9 cellular contexts compared by ENCODE assay signal in the genomic region with DNA sequence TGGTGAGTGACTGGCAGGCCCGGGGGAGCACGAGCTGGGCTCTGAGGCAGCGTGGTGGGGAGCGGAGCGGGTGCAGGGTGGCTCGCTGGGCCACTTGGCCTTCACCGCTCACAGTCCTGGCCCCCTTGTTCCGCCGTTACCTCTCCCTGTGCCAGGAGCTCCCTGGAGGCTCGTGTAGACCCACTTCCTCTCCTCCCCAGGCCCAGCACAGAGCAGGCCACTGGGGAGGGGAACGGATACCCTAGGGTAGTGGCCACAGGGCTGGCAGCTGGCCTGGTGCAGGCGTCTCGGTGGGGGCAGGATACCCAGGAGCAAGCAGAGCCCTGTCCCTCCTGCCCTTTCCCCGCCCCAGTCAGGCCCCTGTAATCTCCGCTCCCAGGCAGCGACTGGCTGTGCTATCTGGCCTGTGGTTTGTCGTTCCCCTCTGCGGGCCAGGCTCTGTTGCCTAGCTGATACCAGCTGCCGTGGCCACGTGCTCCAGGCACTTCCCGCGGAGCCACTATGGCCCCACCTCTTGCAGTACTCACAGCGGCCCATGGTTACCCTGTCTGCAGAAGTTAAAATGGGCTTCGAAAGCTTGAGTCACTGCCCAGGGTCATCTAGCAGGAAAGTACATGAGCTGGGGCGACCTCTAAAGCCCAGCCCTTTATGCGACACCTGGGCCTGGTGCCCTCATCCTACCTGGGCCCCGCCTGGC. TPM values are rescaled to one million over a fixed set of nuclear protein-coding genes. Genes with fewer than 3 reads are reported as not detected.
DNase-seq lines count a peak whose midpoint lies in the region; ATAC-seq and TF ChIP-seq lines count a peak whose summit lies in the region.
"Had no signal": no experiment of that assay in that cellular context is flagged by ENCODE, and none has a peak within 500 bp of the region (broad histone marks: within the 10 kb centered on the region; RNA-seq: fewer than 3 reads in every experiment).

No MANE protein-coding gene starts in this region.

- peak overlapping the region; percentile 79 for H3K27ac Mint-ChIP-seq in activated CD8-positive, alpha-beta memory T cell treated with anti-CD3 and anti-CD28 coated beads, Interleukin-2, amount 10 ng/mL, durations not matched to agents 7 days and 5 days

- POLR2A ChIA-PET in GM10248 (lab: Yijun Ruan, JAX), result no interaction called here

- peak; percentile 90 for ATAC-seq in activated CD8-positive, alpha-beta memory T cell treated with anti-CD3 and anti-CD28 coated beads, Interleukin-2, amount 10 ng/mL, durations not matched to agents 7 days and 5 days

- no peaks in the 10 kb centered on the region for H3K9me3 Mint-ChIP-seq in activated CD8-positive, alpha-beta memory T cell treated with anti-CD3 and anti-CD28 coated beads, Interleukin-2, amount 10 ng/mL, durations not matched to agents 7 days and 5 days (ENCODE audit: low read depth)

- peaks cover 7% of the 10 kb centered on the region for H3K36me3 Mint-ChIP-seq in activated CD8-positive, alpha-beta memory T cell treated with anti-CD3 and anti-CD28 coated beads, Interleukin-2, amount 10 ng/mL, durations not matched to agents 7 days and 5 days

- DNase-seq in GM10248 (ENCODE audit: extremely low spot score) (peak; percentile 57), globus pallidus (ENCODE audit: low spot score) (peak; percentile 64), NCI-H1930 (lab: John Stamatoyannopoulos, UW) (no peak), NCI-H2227 (lab: John Stamatoyannopoulos, UW; ENCODE audit: unreplicated experiment) (no peak)
- DNase-seq in activated CD8-positive, alpha-beta memory T cell treated with anti-CD3 and anti-CD28 coated beads, Interleukin-2, amount 10 ng/mL, durations not matched to agents 7 days and 5 days, result peak; percentile 89
- DNase-seq in stimulated activated CD4-positive, alpha-beta T cell treated with anti-CD3 and anti-CD28 coated beads, Interleukin-12 subunit alpha, Interleukin-12 subunit beta, amount 100 ng/mL, for 24 hours (ENCODE audit: low read depth in 2 of 2), result peak; percentile 23 to 27
- no peak for DNase-seq in NK-92 treated with Interleukin-12 subunit alpha and Interleukin-12 subunit beta, amount 100 ng/mL, for 24 hours (lab: John Stamatoyannopoulos, UW)

- peak overlapping the region; percentile 95 for H3K27ac ChIP-seq in KOPT-K1 (ENCODE audit: low read depth, low read length, poor library complexity, severe bottlenecking)
- H3K27ac ChIP-seq: thoracic aorta had no signal

- no peaks in the 10 kb centered on the region for H3K9me3 ChIP-seq in KOPT-K1 (ENCODE audit: insufficient read depth, low read length, poor library complexity, severe bottlenecking)
- H3K9me3 ChIP-seq: thoracic aorta had no signal

- H3K27me3 Mint-ChIP-seq in activated CD8-positive, alpha-beta memory T cell treated with anti-CD3 and anti-CD28 coated beads, Interleukin-2, amount 10 ng/mL, durations not matched to agents 7 days and 5 days, result no peaks in the 10 kb centered on the region

- TF ChIP-seq CTCF in GM10248 (IDR thresholded peaks at IDR 0.05; ENCODE audit: control extremely low read depth, extremely low read depth, low read depth, missing control alignments), result no peak

- H3K4me3 Mint-ChIP-seq in activated CD8-positive, alpha-beta memory T cell treated with anti-CD3 and anti-CD28 coated beads, Interleukin-2, amount 10 ng/mL, durations not matched to agents 7 days and 5 days, result peak overlapping the region; percentile 6

- H3K36me3 ChIP-seq in KOPT-K1 (ENCODE audit: insufficient read depth, low read length), result peaks cover 38% of the 10 kb centered on the region; the same call in 1 of the 2 replicates

- peaks cover 49% of the 10 kb centered on the region for H3K4me1 Mint-ChIP-seq in activated CD8-positive, alpha-beta memory T cell treated with anti-CD3 and anti-CD28 coated beads, Interleukin-2, amount 10 ng/mL, durations not matched to agents 7 days and 5 days

- CTCF ChIA-PET in GM10248 (lab: Yijun Ruan, JAX), result no interaction called here
- CTCF ChIA-PET in activated CD8-positive, alpha-beta memory T cell treated with anti-CD3 and anti-CD28 coated beads, Interleukin-2, amount 10 ng/mL, durations not matched to agents 7 days and 5 days (lab: Charles Lee), result interaction anchor here (1.0 to 1.6 kb wide), 3 partner anchors 8 to 30 kb away, joined by 3 to 8 read pairs (median 5); partner anchors contain the start of gene DOLPP1

RNA-seq across cellular contexts. Expression of gene DOLPP1, which starts 11.6 kb away (rescaled TPM):
- total RNA-seq in activated CD8-positive, alpha-beta memory T cell treated with anti-CD3 and anti-CD28 coated beads, Interleukin-2, amount 10 ng/mL, durations not matched to agents 7 days and 5 days, result 10 to 100 TPM; 18.5 to 23.7 TPM

RNA-seq across cellular contexts. Expression of gene MIGA2, which starts 32.9 kb away (rescaled TPM):
- total RNA-seq in activated CD8-positive, alpha-beta memory T cell treated with anti-CD3 and anti-CD28 coated beads, Interleukin-2, amount 10 ng/mL, durations not matched to agents 7 days and 5 days, result 10 to 100 TPM; 39.3 to 51.3 TPM

RNA-seq across cellular contexts. Expression of gene SH3GLB2, which starts 41.1 kb away (rescaled TPM):
- 10 to 100 TPM; 76.8 to 93.4 TPM for total RNA-seq in activated CD8-positive, alpha-beta memory T cell treated with anti-CD3 and anti-CD28 coated beads, Interleukin-2, amount 10 ng/mL, durations not matched to agents 7 days and 5 days

RNA-seq across cellular contexts. Expression of gene CRAT, which starts 41.3 kb away (rescaled TPM):
- 10 to 100 TPM; 14.1 to 17.6 TPM for total RNA-seq in activated CD8-positive, alpha-beta memory T cell treated with anti-CD3 and anti-CD28 coated beads, Interleukin-2, amount 10 ng/mL, durations not matched to agents 7 days and 5 days

RNA-seq across cellular contexts. Expression of gene PTPA, which starts 41.9 kb away (rescaled TPM):
- 100 to 1,000 TPM; 115 to 129 TPM for total RNA-seq in activated CD8-positive, alpha-beta memory T cell treated with anti-CD3 and anti-CD28 coated beads, Interleukin-2, amount 10 ng/mL, durations not matched to agents 7 days and 5 days

Comparison
In these comparisons a context has a peak if more than half of its experiments do, and no peak if none do; other contexts are left out.
1. DNase-seq: peak in GM10248 (single experiment), activated CD8-positive, alpha-beta memory T cell treated with anti-CD3 and anti-CD28 coated beads, Interleukin-2, amount 10 ng/mL, durations not matched to agents 7 days and 5 days (single experiment), globus pallidus (single experiment) and stimulated activated CD4-positive, alpha-beta T cell treated with anti-CD3 and anti-CD28 coated beads, Interleukin-12 subunit alpha, Interleukin-12 subunit beta, amount 100 ng/mL, for 24 hours (2 of 2); none in NK-92 treated with Interleukin-12 subunit alpha and Interleukin-12 subunit beta, amount 100 ng/mL, for 24 hours (single experiment), NCI-H1930 (0 of 2) and NCI-H2227 (single experiment).